ENCODE assay signal across 21 cellular contexts in genomic region chr20:56933331-56933698, GRCh38.
"Had no signal": no experiment of that assay in that cellular context is flagged by ENCODE, and none has a peak within 500 bp of the region (broad histone marks: within the 10 kb centered on the region; RNA-seq: fewer than 3 reads in every experiment).

No MANE protein-coding gene starts in this region.

- H3K36me3 Mint-ChIP-seq: neural progenitor cell had no signal

- H3K4me1 ChIP-seq: esophagus muscularis mucosa, right atrium auricular region, tibial artery, upper lobe of left lung, uterus had no signal

- H3K4me2 ChIP-seq: neural progenitor cell had no signal

- H3K4me1 Mint-ChIP-seq: natural killer cell had no signal

- H3K27ac ChIP-seq: dorsolateral prefrontal cortex, esophagus muscularis mucosa, neural progenitor cell, ovary, right atrium auricular region, tibial artery, upper lobe of left lung, uterus had no signal

- H3K9me3 Mint-ChIP-seq: natural killer cell; neural progenitor cell; stimulated activated naive CD8-positive, alpha-beta T cell treated with anti-CD3 and anti-CD28 coated beads, Interleukin-15, Interleukin-2, amounts not matched to agents 100 ng/mL and 50 ng/mL, for 24 hours had no signal

- DNase-seq: cortex of kidney; dorsolateral prefrontal cortex; effector CD8-positive, alpha-beta T cell; foreskin fibroblast; head of caudate nucleus; hippocampal formation; kidney glomerular epithelial cell; natural killer cell; nucleus accumbens; ovary; small intestine; stimulated activated CD4-positive, alpha-beta T cell treated with anti-CD3 and anti-CD28 coated beads, Interleukin-12 subunit alpha, Interleukin-12 subunit beta, amount 100 ng/mL, for 4 hours; stimulated activated CD4-positive, alpha-beta T cell treated with anti-CD3 and anti-CD28 coated beads, Interleukin-2, amount 100 ng/mL, for 48 hours; tibial artery; upper lobe of left lung; uterus had no signal

- H3K9me3 ChIP-seq: esophagus muscularis mucosa, ovary, right atrium auricular region, tibial artery, upper lobe of left lung, uterus had no signal

- H3K27me3 ChIP-seq: ovary, right atrium auricular region had no signal

- H3K27ac Mint-ChIP-seq: natural killer cell; neural progenitor cell; stimulated activated naive CD8-positive, alpha-beta T cell treated with anti-CD3 and anti-CD28 coated beads, Interleukin-15, Interleukin-2, amounts not matched to agents 100 ng/mL and 50 ng/mL, for 24 hours had no signal

- H3K36me3 ChIP-seq: esophagus muscularis mucosa, neural progenitor cell, ovary, right atrium auricular region, tibial artery, upper lobe of left lung, uterus had no signal

- H2AFZ ChIP-seq: neural progenitor cell had no signal

- H3K9ac ChIP-seq: neural progenitor cell had no signal

- H3K4me3 Mint-ChIP-seq: natural killer cell; neural progenitor cell; stimulated activated naive CD8-positive, alpha-beta T cell treated with anti-CD3 and anti-CD28 coated beads, Interleukin-15, Interleukin-2, amounts not matched to agents 100 ng/mL and 50 ng/mL, for 24 hours had no signal

- ATAC-seq: left lobe of liver, natural killer cell had no signal

- H3K4me3 ChIP-seq: dorsolateral prefrontal cortex, esophagus muscularis mucosa, neural progenitor cell, ovary, right atrium auricular region, tibial artery, upper lobe of left lung, uterus had no signal
